Comparison of ENCODE assay signal across 23 cellular contexts in the genomic region with DNA sequence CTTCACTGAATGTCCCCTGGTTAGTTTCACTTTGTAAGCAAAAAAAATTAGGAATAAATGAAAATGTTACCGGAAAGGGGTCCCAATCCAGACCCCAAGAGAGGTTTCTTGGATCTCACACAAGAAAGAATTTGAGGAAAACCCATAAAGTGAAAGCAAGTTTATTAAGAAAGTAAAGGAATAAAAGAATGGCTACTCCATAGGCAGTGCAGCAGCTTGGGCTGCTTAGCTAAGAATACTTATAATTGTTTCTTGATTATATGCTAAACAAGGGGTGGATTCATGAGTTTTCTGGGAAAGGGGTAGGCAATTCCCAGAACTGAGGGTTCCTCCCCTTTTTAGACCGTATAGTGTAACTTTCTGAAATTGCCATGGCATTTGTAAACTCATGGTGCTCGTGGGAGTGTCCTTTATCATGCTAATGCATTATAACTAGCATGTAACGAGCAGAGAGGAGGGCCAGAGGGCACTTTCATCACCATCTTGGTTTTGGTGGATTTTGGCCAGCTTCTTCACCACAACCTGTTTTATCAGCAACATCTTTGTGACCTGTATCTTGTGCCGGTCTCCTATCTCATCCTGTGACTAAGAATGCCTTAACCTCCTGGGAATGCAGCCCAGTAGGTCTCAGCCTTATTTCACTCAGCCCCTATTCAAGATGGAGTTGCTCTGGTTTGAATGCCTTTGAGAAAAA. TPM values are rescaled to one million over a fixed set of nuclear protein-coding genes. Genes with fewer than 3 reads are reported as not detected.
A peak's percentile ranks its signal among the peaks of the same experiment; 100 is the strongest.
DNase-seq lines count a peak whose midpoint lies in the region; ATAC-seq, FAIRE-seq and TF ChIP-seq lines count a peak whose summit lies in the region.
"Had no signal": no experiment of that assay in that cellular context is flagged by ENCODE, and none has a peak within 500 bp of the region (broad histone marks: within the 10 kb centered on the region; RNA-seq: fewer than 3 reads in every experiment).

No MANE protein-coding gene starts in this region.

- no peaks in the 10 kb centered on the region for H3K9me3 ChIP-seq in A549
- H3K9me3 ChIP-seq in heart left ventricle, result no peaks in the 10 kb centered on the region

- no peaks in the 10 kb centered on the region for H3K27me3 ChIP-seq in heart left ventricle
- H3K27me3 ChIP-seq: foreskin keratinocyte, neural progenitor cell had no signal

- CTCF ChIA-PET in A549 (lab: Yijun Ruan, JAX), result interaction anchor here (0.6 to 0.8 kb wide), 2 partner anchors 131 to 1175 kb away, joined by 3 to 4 read pairs; no protein-coding TSS in a partner anchor

- DNase-seq in A549 (ENCODE audit: low read depth in 1 of 2, low spot score in 1 of 2) (no peak), HT1080 (ENCODE audit: low read depth) (peak; percentile 7), amniotic epithelial cell (ENCODE audit: low read depth) (peak; percentile 74), fibroblast of the aortic adventitia (ENCODE audit: low read depth) (peak; percentile 69), ecto neural progenitor cell (ENCODE audit: low spot score) (no peak), NCI-H2081 (lab: John Stamatoyannopoulos, UW) (no peak), heart left ventricle (no peak)
- DNase-seq: amygdala, C1 segment of cervical spinal cord, endodermal cell, GF-D8, HCEC 1CT, NCI-H1092 treated with DMSO at 0.1 percent for 48 hours, NCI-H2081 treated with DMSO at 0.1 percent for 48 hours, NCI-H524 treated with DMSO at 0.1 percent for 48 hours, Right ventricle myocardium superior, T-cell had no signal

- ATAC-seq in A549 (no peak), HG03354 (IDR thresholded peaks at IDR 0.05; ENCODE audit: poor library complexity, severe bottlenecking, unreplicated experiment) (no peak), heart left ventricle (no peak)
- ATAC-seq: foreskin keratinocyte, T-cell had no signal

- WGBS in A549 (ENCODE audit: missing lambda C conversion rate), result 14% methylated on average over 5 of the region's 5 CpGs
- 57 to 68% (median 67%) methylated on average over 5 of the region's 5 CpGs for WGBS in heart left ventricle, 4 donors

- no peak for TF ChIP-seq CTCF in A549 (IDR thresholded peaks at IDR 0.05)
- TF ChIP-seq CTCF in fibroblast of the aortic adventitia (IDR thresholded peaks at IDR 0.05; ENCODE audit: insufficient read depth, low read length), result no peak
- no peak for TF ChIP-seq CTCF in heart left ventricle (IDR thresholded peaks at IDR 0.05)

- POLR2A ChIA-PET in A549 (lab: Yijun Ruan, JAX), result no interaction called here

- TF ChIP-seq POLR2A in A549 (IDR thresholded peaks at IDR 0.05; ENCODE audit: low read length) (no peak), heart left ventricle (IDR thresholded peaks at IDR 0.05) (no peak)

- no peaks in the 10 kb centered on the region for H3K36me3 ChIP-seq in heart left ventricle
- H3K36me3 ChIP-seq: neural progenitor cell had no signal

- intact Hi-C loops in heart left ventricle (cut with DNase I), result no loop called here

- peak overlapping the region; percentile 23; the same call in 1 of the 3 replicates for H3K4me2 ChIP-seq in A549
- H3K4me2 ChIP-seq: KMS-11, neural progenitor cell had no signal

- H3K27ac ChIP-seq in A549 (no peak overlapping the region), heart left ventricle (no peak overlapping the region)
- H3K27ac ChIP-seq: KMS-11, neural progenitor cell had no signal

- FAIRE-seq in A549 (lab: Jason Lieb, UNC), result no peak
- FAIRE-seq: A204.1, colon had no signal

- no peaks in the 10 kb centered on the region for H3K4me1 ChIP-seq in A549
- H3K4me1 ChIP-seq in heart left ventricle, result peaks cover 0 to 8% (median 0%) of the 10 kb centered on the region in 12 donors
- H3K4me1 ChIP-seq: neural progenitor cell had no signal

- no peak overlapping the region for H3K4me3 ChIP-seq in A549
- no peak overlapping the region for H3K4me3 ChIP-seq in fibroblast of the aortic adventitia (ENCODE audit: low read depth, low read length)
- H3K4me3 ChIP-seq in heart left ventricle, result no peak overlapping the region
- H3K4me3 ChIP-seq: neural progenitor cell had no signal

- TF ChIP-seq EP300 in A549 (IDR thresholded peaks at IDR 0.05), result no peak

- TF ChIP-seq RAD21 in A549 (conservative IDR thresholded peaks at IDR 0.05 in 1 of 2, IDR thresholded peaks at IDR 0.05 in 1 of 2), result no peak

TF ChIP-seq in A549, 52 proteins besides CTCF, POLR2A, EP300 and RAD21:
- TF ChIP-seq TP53 (CRISPR knock-in tag; IDR thresholded peaks at IDR 0.05), result no peak

RNA-seq across cellular contexts. Expression of a gene that starts 41.0 kb away (rescaled TPM):
- polyA plus RNA-seq in A549 (2011; rRNA removed), result 48.1 and 62.9 TPM in 2 replicates
- 11.5 and 13.7 TPM in 2 replicates for polyA plus RNA-seq in A549 (2012; cell fraction: cytosol; rRNA removed)
- polyA plus RNA-seq in A549 (2012; cell fraction: nucleus; rRNA removed), result 3.6 and 9.7 TPM in 2 replicates
- polyA plus RNA-seq in A549 (2017; fragmentation: RNase III; extraction: RNeasy Plus Mini Kit Qiagen cat#74134 plus additional on column Dnase treatment), result 61.1 to 66.6 TPM (median 64.7 TPM) in 3 replicates
- 9.8 and 12.1 TPM in 2 replicates for polyA minus RNA-seq in A549 (2011; rRNA and poly(A)+ RNA removed)
- total RNA-seq in HT1080 (2014; rRNA removed; shearing (Covaris generic)), result 53.2 and 59.1 TPM in 2 replicates
- polyA plus RNA-seq in HT1080 (2015; cell fraction: cytosol; rRNA removed), result 59.4 and 62.0 TPM in 2 replicates
- polyA plus RNA-seq in HT1080 (2015; cell fraction: nucleus; rRNA removed), result 32.6 and 44.8 TPM in 2 replicates
- 20.1 and 27.8 TPM in 2 replicates for total RNA-seq in fibroblast of the aortic adventitia (ENCODE audit: low replicate concordance)
- 10 to 100 TPM; 13.5 to 48.4 (median 34.8) TPM for total RNA-seq in heart left ventricle
- 10 to 100 TPM; 27.2 to 40.2 TPM for polyA plus RNA-seq in heart left ventricle

Comparison
In these comparisons a context has a peak if more than half of its experiments do, and no peak if none do; other contexts are left out.
1. DNase-seq: peak in HT1080 (single experiment), amniotic epithelial cell (single experiment) and fibroblast of the aortic adventitia (single experiment); none in A549 (0 of 2), ecto neural progenitor cell (single experiment), NCI-H2081 (0 of 2) and heart left ventricle (0 of 5).